Comparison of ENCODE assay signal across 1 cellular context in the genomic region with DNA sequence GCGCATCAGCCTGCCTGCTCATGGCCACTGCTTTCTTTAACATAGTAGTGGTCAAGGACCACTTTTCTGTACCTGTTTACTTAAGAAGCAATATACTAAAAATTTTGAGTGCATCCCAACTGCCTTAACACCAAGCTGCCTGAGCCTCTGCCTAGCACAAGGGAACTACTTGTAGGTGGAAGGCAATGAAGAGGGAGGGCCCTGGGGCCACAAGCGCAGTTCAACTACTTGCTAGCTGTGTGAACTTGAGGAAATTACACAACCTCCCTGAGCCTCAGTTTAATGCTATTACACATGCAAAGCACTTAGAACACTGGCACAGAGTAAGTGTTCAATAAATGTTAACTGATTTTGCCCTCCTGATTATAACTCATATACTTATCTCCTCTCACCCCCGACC.
TF ChIP-seq lines count a peak whose summit lies in the region.

No MANE protein-coding gene starts in this region.

TF ChIP-seq in WTC11, 78 proteins besides CTCF, POLR2A, EP300 and RAD21 (continued from another document):
- TF ChIP-seq, protein P1, sequence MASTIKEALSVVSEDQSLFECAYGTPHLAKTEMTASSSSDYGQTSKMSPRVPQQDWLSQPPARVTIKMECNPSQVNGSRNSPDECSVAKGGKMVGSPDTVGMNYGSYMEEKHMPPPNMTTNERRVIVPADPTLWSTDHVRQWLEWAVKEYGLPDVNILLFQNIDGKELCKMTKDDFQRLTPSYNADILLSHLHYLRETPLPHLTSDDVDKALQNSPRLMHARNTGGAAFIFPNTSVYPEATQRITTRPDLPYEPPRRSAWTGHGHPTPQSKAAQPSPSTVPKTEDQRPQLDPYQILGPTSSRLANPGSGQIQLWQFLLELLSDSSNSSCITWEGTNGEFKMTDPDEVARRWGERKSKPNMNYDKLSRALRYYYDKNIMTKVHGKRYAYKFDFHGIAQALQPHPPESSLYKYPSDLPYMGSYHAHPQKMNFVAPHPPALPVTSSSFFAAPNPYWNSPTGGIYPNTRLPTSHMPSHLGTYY (CRISPR knock-in tag; IDR thresholded peaks at IDR 0.05) = no peak
- TF ChIP-seq FOXJ3 (CRISPR knock-in tag; IDR thresholded peaks at IDR 0.05; ENCODE audit: borderline replicate concordance) = no peak
- TF ChIP-seq NR2C2 (CRISPR knock-in tag; IDR thresholded peaks at IDR 0.05) = no peak
- no peak for TF ChIP-seq FOXP1 (CRISPR knock-in tag; IDR thresholded peaks at IDR 0.05; ENCODE audit: borderline replicate concordance)
- TF ChIP-seq, protein P2, sequence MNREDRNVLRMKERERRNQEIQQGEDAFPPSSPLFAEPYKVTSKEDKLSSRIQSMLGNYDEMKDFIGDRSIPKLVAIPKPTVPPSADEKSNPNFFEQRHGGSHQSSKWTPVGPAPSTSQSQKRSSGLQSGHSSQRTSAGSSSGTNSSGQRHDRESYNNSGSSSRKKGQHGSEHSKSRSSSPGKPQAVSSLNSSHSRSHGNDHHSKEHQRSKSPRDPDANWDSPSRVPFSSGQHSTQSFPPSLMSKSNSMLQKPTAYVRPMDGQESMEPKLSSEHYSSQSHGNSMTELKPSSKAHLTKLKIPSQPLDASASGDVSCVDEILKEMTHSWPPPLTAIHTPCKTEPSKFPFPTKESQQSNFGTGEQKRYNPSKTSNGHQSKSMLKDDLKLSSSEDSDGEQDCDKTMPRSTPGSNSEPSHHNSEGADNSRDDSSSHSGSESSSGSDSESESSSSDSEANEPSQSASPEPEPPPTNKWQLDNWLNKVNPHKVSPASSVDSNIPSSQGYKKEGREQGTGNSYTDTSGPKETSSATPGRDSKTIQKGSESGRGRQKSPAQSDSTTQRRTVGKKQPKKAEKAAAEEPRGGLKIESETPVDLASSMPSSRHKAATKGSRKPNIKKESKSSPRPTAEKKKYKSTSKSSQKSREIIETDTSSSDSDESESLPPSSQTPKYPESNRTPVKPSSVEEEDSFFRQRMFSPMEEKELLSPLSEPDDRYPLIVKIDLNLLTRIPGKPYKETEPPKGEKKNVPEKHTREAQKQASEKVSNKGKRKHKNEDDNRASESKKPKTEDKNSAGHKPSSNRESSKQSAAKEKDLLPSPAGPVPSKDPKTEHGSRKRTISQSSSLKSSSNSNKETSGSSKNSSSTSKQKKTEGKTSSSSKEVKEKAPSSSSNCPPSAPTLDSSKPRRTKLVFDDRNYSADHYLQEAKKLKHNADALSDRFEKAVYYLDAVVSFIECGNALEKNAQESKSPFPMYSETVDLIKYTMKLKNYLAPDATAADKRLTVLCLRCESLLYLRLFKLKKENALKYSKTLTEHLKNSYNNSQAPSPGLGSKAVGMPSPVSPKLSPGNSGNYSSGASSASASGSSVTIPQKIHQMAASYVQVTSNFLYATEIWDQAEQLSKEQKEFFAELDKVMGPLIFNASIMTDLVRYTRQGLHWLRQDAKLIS (CRISPR knock-in tag; IDR thresholded peaks at IDR 0.05; ENCODE audit: borderline replicate concordance) = no peak
- no peak for TF ChIP-seq TP53 (CRISPR knock-in tag; IDR thresholded peaks at IDR 0.05)
- TF ChIP-seq GTF2I (CRISPR knock-in tag; conservative IDR thresholded peaks at IDR 0.05) = no peak
